ENCODE assay signal across 7 cellular contexts in the genomic region with DNA sequence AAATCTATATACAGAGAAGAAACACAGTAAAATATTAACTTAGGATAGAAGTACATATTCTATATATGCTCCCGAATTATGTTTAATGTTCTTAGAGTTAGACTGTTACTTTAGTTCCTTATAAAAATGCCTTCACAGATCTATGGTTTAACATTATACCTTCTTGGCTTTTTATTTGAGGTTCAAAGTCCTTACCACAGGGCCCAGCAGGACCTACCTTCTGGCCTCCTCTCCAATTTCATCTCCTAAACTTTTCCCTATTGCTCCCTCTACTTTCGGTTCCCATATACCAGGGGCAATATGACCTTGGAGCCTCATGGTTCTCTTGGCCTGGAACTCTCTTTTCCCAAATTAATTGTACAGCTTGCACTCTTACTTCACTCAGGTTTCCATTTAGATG.
"Had no signal": no experiment of that assay in that cellular context is flagged by ENCODE, and none has a peak within 500 bp of the region (broad histone marks: within the 10 kb centered on the region; RNA-seq: fewer than 3 reads in every experiment).

No MANE protein-coding gene starts in this region.

- H3K9me3 Mint-ChIP-seq: IgD-negative memory B cell had no signal

- H3K4me1 Mint-ChIP-seq: GM23338, H9 had no signal

- H3K4me3 ChIP-seq: GM23338 had no signal

- H3K27me3 Mint-ChIP-seq: IgD-negative memory B cell had no signal

- H3K27ac ChIP-seq: HL-60 had no signal

- DNase-seq: H9, HCEC 1CT, KBM-7 had no signal

- H3K27ac Mint-ChIP-seq: GM23338, H9, IgD-negative memory B cell had no signal

- ATAC-seq: GM23338, HepG2 had no signal

- H3K4me3 Mint-ChIP-seq: GM23338, H9, IgD-negative memory B cell had no signal
